ENCODE assay signal across 18 cellular contexts in genomic region chr22:34490911-34491310, GRCh38.
"Had no signal": no experiment of that assay in that cellular context is flagged by ENCODE, and none has a peak within 500 bp of the region (broad histone marks: within the 10 kb centered on the region; RNA-seq: fewer than 3 reads in every experiment).

No MANE protein-coding gene starts in this region.

- H3K27me3 Mint-ChIP-seq: dendritic cell treated with granulocyte-macrophage colony-stimulating factor and Interleukin-4, amounts not matched to agents 40 ng/mL and 50 ng/mL, for 4 days; effector memory CD8-positive, alpha-beta T cell had no signal

- H3K4me3 Mint-ChIP-seq: dendritic cell treated with granulocyte-macrophage colony-stimulating factor and Interleukin-4, amounts not matched to agents 40 ng/mL and 50 ng/mL, for 4 days; effector memory CD8-positive, alpha-beta T cell; naive thymus-derived CD8-positive, alpha-beta T cell; neural progenitor cell had no signal

- H3K9ac ChIP-seq: neural progenitor cell had no signal

- H3K27ac ChIP-seq: epithelial cell of prostate, esophagus muscularis mucosa, gastrocnemius medialis, neural progenitor cell, ovary had no signal

- H3K4me1 ChIP-seq: esophagus muscularis mucosa, gastrocnemius medialis, neural progenitor cell had no signal

- H3K4me2 ChIP-seq: neural progenitor cell, smooth muscle cell had no signal

- H3K36me3 ChIP-seq: esophagus muscularis mucosa, gastrocnemius medialis, neural progenitor cell, ovary had no signal

- H3K9me3 Mint-ChIP-seq: neural progenitor cell had no signal

- H3K27me3 ChIP-seq: gastrocnemius medialis, neural progenitor cell, ovary had no signal

- H3K36me3 Mint-ChIP-seq: neural progenitor cell had no signal

- H3K4me3 ChIP-seq: esophagus muscularis mucosa, gastrocnemius medialis, mucosa of descending colon, neural progenitor cell, ovary, smooth muscle cell had no signal

- DNase-seq: effector memory CD8-positive, alpha-beta T cell; gastrocnemius medialis; glutamatergic neuron; islet precursor cell; left colon; mucosa of descending colon; naive thymus-derived CD8-positive, alpha-beta T cell; nucleus accumbens; ovary; right cardiac atrium; stimulated activated CD4-positive, alpha-beta T cell treated with anti-CD3 and anti-CD28 coated beads, Interleukin-2, amount 100 ng/mL, for 48 hours; stimulated activated naive CD4-positive, alpha-beta T cell treated with Interleukin-2 at 50 U/mL for 16 hours; trophoblast cell had no signal

- H3K27ac Mint-ChIP-seq: dendritic cell treated with granulocyte-macrophage colony-stimulating factor and Interleukin-4, amounts not matched to agents 40 ng/mL and 50 ng/mL, for 4 days; effector memory CD8-positive, alpha-beta T cell; naive thymus-derived CD8-positive, alpha-beta T cell; neural progenitor cell had no signal

- H3K4me1 Mint-ChIP-seq: naive thymus-derived CD8-positive, alpha-beta T cell; neural progenitor cell had no signal
